ENCODE assay signal across 1 cellular context in the genomic region with DNA sequence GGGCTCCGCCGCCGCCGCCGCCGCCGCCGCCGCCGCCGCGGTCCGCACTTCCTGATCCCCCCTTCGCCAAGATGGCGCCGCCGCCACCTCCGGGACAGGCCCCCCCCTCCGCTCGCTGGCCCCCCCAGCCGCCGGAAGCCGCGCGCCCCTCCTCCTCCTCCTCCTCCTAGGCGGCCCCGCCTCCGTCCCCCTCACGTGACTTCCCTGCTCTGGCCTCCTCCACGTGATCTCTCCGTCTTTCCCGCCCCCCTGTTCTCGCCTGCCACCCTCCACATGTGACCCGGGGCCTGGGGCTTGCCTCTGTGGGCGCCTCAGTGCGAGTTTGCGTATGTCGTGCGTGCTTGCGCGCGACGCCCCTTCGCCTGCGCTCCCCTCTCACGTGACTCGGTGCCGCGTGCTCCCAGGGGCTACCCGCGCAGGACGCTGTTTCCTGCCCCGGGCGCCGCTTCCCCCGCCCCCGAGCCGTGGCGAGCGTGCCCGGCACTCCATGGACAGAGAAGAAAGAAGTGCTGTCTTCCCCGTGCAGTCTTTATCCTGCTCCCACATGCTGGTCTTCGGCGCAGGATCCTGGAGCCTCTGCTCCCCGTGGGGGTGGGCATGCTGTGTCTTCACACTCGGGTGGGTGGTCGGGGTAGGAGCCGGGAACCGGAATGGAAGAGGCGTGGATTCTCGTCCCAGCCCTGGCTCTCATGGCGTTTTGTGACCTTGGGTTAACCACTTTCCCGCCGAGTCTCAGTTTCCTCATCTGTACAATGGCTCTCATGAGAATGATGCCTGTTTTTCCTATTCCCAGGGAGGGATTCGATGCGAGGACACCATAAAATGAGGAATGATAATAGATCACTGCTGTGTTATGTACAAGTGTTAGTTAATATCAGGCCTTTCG.
A peak's percentile ranks its signal among the peaks of the same experiment; 100 is the strongest.
TF ChIP-seq lines count a peak whose summit lies in the region.

A gene (minus strand): TSS at position 53 of the 886 bp plus-strand sequence. CDS start 109 bp downstream, outside the sequence.

TF ChIP-seq in K562, 482 proteins besides CTCF, POLR2A, EP300 and RAD21 (continued from another document and continues in another):
- TF ChIP-seq, protein P1, sequence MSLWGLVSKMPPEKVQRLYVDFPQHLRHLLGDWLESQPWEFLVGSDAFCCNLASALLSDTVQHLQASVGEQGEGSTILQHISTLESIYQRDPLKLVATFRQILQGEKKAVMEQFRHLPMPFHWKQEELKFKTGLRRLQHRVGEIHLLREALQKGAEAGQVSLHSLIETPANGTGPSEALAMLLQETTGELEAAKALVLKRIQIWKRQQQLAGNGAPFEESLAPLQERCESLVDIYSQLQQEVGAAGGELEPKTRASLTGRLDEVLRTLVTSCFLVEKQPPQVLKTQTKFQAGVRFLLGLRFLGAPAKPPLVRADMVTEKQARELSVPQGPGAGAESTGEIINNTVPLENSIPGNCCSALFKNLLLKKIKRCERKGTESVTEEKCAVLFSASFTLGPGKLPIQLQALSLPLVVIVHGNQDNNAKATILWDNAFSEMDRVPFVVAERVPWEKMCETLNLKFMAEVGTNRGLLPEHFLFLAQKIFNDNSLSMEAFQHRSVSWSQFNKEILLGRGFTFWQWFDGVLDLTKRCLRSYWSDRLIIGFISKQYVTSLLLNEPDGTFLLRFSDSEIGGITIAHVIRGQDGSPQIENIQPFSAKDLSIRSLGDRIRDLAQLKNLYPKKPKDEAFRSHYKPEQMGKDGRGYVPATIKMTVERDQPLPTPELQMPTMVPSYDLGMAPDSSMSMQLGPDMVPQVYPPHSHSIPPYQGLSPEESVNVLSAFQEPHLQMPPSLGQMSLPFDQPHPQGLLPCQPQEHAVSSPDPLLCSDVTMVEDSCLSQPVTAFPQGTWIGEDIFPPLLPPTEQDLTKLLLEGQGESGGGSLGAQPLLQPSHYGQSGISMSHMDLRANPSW (CRISPR knock-in tag; IDR thresholded peaks at IDR 0.05): no peak
- TF ChIP-seq HNRNPUL1 (IDR thresholded peaks at IDR 0.05; ENCODE audit: low read length): no peak
- no peak; the same call in 1 of the 2 replicates for TF ChIP-seq NFE2 (IDR thresholded peaks at IDR 0.05; ENCODE audit: low read depth)
- no peak for TF ChIP-seq ZNF239 (CRISPR knock-in tag; IDR thresholded peaks at IDR 0.05)
- no peak for TF ChIP-seq ZNF444 (CRISPR knock-in tag; IDR thresholded peaks at IDR 0.05)
- TF ChIP-seq, protein P2, sequence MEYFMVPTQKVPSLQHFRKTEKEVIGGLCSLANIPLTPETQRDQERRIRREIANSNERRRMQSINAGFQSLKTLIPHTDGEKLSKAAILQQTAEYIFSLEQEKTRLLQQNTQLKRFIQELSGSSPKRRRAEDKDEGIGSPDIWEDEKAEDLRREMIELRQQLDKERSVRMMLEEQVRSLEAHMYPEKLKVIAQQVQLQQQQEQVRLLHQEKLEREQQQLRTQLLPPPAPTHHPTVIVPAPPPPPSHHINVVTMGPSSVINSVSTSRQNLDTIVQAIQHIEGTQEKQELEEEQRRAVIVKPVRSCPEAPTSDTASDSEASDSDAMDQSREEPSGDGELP (CRISPR knock-in tag; IDR thresholded peaks at IDR 0.05; ENCODE audit: borderline replicate concordance): peak; percentile 96
- TF ChIP-seq, protein P3, sequence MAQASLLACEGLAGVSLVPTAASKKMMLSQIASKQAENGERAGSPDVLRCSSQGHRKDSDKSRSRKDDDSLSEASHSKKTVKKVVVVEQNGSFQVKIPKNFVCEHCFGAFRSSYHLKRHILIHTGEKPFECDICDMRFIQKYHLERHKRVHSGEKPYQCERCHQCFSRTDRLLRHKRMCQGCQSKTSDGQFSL (CRISPR knock-in tag; IDR thresholded peaks at IDR 0.05): peak; percentile 91
- TF ChIP-seq, protein P3 (tag; IDR thresholded peaks at IDR 0.05): peak in 1 of 2 experiments; percentile 98; a peak in 2 of 4 replicates
- TF ChIP-seq, protein P4, sequence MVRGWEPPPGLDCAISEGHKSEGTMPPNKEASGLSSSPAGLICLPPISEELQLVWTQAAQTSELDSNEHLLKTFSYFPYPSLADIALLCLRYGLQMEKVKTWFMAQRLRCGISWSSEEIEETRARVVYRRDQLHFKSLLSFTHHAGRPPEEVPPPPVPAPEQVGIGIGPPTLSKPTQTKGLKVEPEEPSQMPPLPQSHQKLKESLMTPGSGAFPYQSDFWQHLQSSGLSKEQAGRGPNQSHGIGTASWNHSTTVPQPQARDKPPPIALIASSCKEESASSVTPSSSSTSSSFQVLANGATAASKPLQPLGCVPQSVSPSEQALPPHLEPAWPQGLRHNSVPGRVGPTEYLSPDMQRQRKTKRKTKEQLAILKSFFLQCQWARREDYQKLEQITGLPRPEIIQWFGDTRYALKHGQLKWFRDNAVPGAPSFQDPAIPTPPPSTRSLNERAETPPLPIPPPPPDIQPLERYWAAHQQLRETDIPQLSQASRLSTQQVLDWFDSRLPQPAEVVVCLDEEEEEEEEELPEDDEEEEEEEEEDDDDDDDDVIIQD (CRISPR knock-in tag; IDR thresholded peaks at IDR 0.05): no peak
- TF ChIP-seq ZNF24 (IDR thresholded peaks at IDR 0.05): no peak; the same call in 1 of the 2 replicates
- TF ChIP-seq, protein P5, sequence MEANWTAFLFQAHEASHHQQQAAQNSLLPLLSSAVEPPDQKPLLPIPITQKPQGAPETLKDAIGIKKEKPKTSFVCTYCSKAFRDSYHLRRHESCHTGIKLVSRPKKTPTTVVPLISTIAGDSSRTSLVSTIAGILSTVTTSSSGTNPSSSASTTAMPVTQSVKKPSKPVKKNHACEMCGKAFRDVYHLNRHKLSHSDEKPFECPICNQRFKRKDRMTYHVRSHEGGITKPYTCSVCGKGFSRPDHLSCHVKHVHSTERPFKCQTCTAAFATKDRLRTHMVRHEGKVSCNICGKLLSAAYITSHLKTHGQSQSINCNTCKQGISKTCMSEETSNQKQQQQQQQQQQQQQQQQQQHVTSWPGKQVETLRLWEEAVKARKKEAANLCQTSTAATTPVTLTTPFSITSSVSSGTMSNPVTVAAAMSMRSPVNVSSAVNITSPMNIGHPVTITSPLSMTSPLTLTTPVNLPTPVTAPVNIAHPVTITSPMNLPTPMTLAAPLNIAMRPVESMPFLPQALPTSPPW (CRISPR knock-in tag; IDR thresholded peaks at IDR 0.05): peak; percentile 100
- TF ChIP-seq, protein P6, sequence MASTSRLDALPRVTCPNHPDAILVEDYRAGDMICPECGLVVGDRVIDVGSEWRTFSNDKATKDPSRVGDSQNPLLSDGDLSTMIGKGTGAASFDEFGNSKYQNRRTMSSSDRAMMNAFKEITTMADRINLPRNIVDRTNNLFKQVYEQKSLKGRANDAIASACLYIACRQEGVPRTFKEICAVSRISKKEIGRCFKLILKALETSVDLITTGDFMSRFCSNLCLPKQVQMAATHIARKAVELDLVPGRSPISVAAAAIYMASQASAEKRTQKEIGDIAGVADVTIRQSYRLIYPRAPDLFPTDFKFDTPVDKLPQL (IDR thresholded peaks at IDR 0.05; ENCODE audit: extremely low read depth, insufficient read length): no peak
- TF ChIP-seq, protein P7, sequence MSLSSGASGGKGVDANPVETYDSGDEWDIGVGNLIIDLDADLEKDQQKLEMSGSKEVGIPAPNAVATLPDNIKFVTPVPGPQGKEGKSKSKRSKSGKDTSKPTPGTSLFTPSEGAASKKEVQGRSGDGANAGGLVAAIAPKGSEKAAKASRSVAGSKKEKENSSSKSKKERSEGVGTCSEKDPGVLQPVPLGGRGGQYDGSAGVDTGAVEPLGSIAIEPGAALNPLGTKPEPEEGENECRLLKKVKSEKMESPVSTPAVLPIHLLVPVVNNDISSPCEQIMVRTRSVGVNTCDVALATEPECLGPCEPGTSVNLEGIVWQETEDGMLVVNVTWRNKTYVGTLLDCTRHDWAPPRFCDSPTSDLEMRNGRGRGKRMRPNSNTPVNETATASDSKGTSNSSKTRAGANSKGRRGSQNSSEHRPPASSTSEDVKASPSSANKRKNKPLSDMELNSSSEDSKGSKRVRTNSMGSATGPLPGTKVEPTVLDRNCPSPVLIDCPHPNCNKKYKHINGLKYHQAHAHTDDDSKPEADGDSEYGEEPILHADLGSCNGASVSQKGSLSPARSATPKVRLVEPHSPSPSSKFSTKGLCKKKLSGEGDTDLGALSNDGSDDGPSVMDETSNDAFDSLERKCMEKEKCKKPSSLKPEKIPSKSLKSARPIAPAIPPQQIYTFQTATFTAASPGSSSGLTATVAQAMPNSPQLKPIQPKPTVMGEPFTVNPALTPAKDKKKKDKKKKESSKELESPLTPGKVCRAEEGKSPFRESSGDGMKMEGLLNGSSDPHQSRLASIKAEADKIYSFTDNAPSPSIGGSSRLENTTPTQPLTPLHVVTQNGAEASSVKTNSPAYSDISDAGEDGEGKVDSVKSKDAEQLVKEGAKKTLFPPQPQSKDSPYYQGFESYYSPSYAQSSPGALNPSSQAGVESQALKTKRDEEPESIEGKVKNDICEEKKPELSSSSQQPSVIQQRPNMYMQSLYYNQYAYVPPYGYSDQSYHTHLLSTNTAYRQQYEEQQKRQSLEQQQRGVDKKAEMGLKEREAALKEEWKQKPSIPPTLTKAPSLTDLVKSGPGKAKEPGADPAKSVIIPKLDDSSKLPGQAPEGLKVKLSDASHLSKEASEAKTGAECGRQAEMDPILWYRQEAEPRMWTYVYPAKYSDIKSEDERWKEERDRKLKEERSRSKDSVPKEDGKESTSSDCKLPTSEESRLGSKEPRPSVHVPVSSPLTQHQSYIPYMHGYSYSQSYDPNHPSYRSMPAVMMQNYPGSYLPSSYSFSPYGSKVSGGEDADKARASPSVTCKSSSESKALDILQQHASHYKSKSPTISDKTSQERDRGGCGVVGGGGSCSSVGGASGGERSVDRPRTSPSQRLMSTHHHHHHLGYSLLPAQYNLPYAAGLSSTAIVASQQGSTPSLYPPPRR (CRISPR knock-in tag; IDR thresholded peaks at IDR 0.05; ENCODE audit: borderline replicate concordance): 0 out of 2 replicates have a peak, but pooled peaks have one; percentile 80
- TF ChIP-seq, protein P8, sequence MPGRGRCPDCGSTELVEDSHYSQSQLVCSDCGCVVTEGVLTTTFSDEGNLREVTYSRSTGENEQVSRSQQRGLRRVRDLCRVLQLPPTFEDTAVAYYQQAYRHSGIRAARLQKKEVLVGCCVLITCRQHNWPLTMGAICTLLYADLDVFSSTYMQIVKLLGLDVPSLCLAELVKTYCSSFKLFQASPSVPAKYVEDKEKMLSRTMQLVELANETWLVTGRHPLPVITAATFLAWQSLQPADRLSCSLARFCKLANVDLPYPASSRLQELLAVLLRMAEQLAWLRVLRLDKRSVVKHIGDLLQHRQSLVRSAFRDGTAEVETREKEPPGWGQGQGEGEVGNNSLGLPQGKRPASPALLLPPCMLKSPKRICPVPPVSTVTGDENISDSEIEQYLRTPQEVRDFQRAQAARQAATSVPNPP (IDR thresholded peaks at IDR 0.05; ENCODE audit: borderline replicate concordance, insufficient read depth, insufficient read length): no peak
- TF ChIP-seq PHB (CRISPR knock-in tag; IDR thresholded peaks at IDR 0.05): no peak
- peak; percentile 25 for TF ChIP-seq DPF2 (IDR thresholded peaks at IDR 0.05)
- TF ChIP-seq, protein P9, sequence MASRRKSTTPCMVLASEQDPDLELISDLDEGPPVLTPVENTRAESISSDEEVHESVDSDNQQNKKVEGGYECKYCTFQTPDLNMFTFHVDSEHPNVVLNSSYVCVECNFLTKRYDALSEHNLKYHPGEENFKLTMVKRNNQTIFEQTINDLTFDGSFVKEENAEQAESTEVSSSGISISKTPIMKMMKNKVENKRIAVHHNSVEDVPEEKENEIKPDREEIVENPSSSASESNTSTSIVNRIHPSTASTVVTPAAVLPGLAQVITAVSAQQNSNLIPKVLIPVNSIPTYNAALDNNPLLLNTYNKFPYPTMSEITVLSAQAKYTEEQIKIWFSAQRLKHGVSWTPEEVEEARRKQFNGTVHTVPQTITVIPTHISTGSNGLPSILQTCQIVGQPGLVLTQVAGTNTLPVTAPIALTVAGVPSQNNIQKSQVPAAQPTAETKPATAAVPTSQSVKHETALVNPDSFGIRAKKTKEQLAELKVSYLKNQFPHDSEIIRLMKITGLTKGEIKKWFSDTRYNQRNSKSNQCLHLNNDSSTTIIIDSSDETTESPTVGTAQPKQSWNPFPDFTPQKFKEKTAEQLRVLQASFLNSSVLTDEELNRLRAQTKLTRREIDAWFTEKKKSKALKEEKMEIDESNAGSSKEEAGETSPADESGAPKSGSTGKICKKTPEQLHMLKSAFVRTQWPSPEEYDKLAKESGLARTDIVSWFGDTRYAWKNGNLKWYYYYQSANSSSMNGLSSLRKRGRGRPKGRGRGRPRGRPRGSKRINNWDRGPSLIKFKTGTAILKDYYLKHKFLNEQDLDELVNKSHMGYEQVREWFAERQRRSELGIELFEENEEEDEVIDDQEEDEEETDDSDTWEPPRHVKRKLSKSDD (conservative IDR thresholded peaks at IDR 0.05; ENCODE audit: low read length): no peak
- TF ChIP-seq, protein P10, sequence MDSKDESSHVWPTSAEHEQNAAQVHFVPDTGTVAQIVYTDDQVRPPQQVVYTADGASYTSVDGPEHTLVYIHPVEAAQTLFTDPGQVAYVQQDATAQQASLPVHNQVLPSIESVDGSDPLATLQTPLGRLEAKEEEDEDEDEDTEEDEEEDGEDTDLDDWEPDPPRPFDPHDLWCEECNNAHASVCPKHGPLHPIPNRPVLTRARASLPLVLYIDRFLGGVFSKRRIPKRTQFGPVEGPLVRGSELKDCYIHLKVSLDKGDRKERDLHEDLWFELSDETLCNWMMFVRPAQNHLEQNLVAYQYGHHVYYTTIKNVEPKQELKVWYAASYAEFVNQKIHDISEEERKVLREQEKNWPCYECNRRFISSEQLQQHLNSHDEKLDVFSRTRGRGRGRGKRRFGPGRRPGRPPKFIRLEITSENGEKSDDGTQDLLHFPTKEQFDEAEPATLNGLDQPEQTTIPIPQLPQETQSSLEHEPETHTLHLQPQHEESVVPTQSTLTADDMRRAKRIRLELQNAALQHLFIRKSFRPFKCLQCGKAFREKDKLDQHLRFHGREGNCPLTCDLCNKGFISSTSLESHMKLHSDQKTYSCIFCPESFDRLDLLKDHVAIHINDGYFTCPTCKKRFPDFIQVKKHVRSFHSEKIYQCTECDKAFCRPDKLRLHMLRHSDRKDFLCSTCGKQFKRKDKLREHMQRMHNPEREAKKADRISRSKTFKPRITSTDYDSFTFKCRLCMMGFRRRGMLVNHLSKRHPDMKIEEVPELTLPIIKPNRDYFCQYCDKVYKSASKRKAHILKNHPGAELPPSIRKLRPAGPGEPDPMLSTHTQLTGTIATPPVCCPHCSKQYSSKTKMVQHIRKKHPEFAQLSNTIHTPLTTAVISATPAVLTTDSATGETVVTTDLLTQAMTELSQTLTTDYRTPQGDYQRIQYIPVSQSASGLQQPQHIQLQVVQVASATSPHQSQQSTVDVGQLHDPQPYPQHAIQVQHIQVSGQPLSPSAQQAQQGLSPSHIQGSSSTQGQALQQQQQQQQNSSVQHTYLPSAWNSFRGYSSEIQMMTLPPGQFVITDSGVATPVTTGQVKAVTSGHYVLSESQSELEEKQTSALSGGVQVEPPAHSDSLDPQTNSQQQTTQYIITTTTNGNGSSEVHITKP (IDR thresholded peaks at IDR 0.05; ENCODE audit: partially characterized antibody): peak; percentile 32
- TF ChIP-seq, protein P11, sequence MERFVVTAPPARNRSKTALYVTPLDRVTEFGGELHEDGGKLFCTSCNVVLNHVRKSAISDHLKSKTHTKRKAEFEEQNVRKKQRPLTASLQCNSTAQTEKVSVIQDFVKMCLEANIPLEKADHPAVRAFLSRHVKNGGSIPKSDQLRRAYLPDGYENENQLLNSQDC (CRISPR knock-in tag; IDR thresholded peaks at IDR 0.05): no peak
- TF ChIP-seq RAD51 (IDR thresholded peaks at IDR 0.05; ENCODE audit: borderline replicate concordance, low read depth): peak; percentile 100
- TF ChIP-seq ZNF57 (CRISPR knock-in tag; IDR thresholded peaks at IDR 0.05): 0 out of 2 replicates have a peak, but pooled peaks have one; percentile 5
